Comparison of ENCODE assay signal across 16 cellular contexts in genomic region chr17:77607606-77608005, GRCh38.
DNase-seq lines count a peak whose midpoint lies in the region; TF ChIP-seq lines count a peak whose summit lies in the region.
"Had no signal": no experiment of that assay in that cellular context is flagged by ENCODE, and none has a peak within 500 bp of the region (broad histone marks: within the 10 kb centered on the region; RNA-seq: fewer than 3 reads in every experiment).

No MANE protein-coding gene starts in this region.

- H3K4me1 ChIP-seq in neuronal stem cell (ENCODE audit: control insufficient read depth in 2 of 2, insufficient read depth in 1 of 2, low read depth in 1 of 2, low read length in 2 of 2) (peaks cover 0 to 3% of the 10 kb centered on the region in 2 donors), hepatocyte (ENCODE audit: insufficient read depth) (peaks cover 24% of the 10 kb centered on the region)
- H3K4me1 ChIP-seq: A549 had no signal

- no peaks in the 10 kb centered on the region for H3K9me2 ChIP-seq in hepatocyte (replicated peaks; ENCODE audit: insufficient read depth)

- DNase-seq in activated naive CD4-positive, alpha-beta T cell treated with anti-CD3 and anti-CD28 coated beads, Interleukin-2, amount 10 ng/mL, durations not matched to agents 7 days and 5 days = no peak
- no peak for DNase-seq in activated naive CD4-positive, alpha-beta T cell treated with anti-CD3 and anti-CD28 coated beads for 36 hours
- peak; percentile 25 for DNase-seq in activated CD8-positive, alpha-beta memory T cell treated with anti-CD3 and anti-CD28 coated beads, Interleukin-2, amount 50 U/mL, for 48 hours
- no peak for DNase-seq in neuronal stem cell (ENCODE audit: low spot score)
- no peak for DNase-seq in hepatocyte (ENCODE audit: low spot score)
- no peak for DNase-seq in amygdala (lab: John Stamatoyannopoulos, UW)
- no peak for DNase-seq in ureter (ENCODE audit: low spot score)
- DNase-seq: CD4-positive, alpha-beta memory T cell; GF-D8; NCI-H1417 treated with DMSO at 0.1 percent for 48 hours; NCI-H187 treated with DMSO at 0.1 percent for 48 hours; NCI-H226; NCI-H524 treated with DMSO at 0.1 percent for 48 hours had no signal

- peak overlapping the region; percentile 38 for H2BK120ac ChIP-seq in neuronal stem cell (ENCODE audit: low read depth, low read length)

- no peak overlapping the region for H3K4me3 Mint-ChIP-seq in activated naive CD4-positive, alpha-beta T cell treated with anti-CD3 and anti-CD28 coated beads, Interleukin-2, amount 10 ng/mL, durations not matched to agents 7 days and 5 days
- H3K4me3 Mint-ChIP-seq in activated naive CD4-positive, alpha-beta T cell treated with anti-CD3 and anti-CD28 coated beads for 36 hours = no peak overlapping the region
- H3K4me3 Mint-ChIP-seq: H9 had no signal

- peak overlapping the region; percentile 4 for H3K27ac Mint-ChIP-seq in activated naive CD4-positive, alpha-beta T cell treated with anti-CD3 and anti-CD28 coated beads, Interleukin-2, amount 10 ng/mL, durations not matched to agents 7 days and 5 days
- H3K27ac Mint-ChIP-seq in activated naive CD4-positive, alpha-beta T cell treated with anti-CD3 and anti-CD28 coated beads for 36 hours = no peak overlapping the region
- H3K27ac Mint-ChIP-seq: H9 had no signal

- H3K79me1 ChIP-seq in neuronal stem cell (ENCODE audit: low read depth, low read length) = no peaks in the 10 kb centered on the region

- CTCF ChIA-PET in activated naive CD4-positive, alpha-beta T cell treated with anti-CD3 and anti-CD28 coated beads, Interleukin-2, amount 10 ng/mL, durations not matched to agents 7 days and 5 days (lab: Charles Lee) = no interaction called here
- CTCF ChIA-PET in activated naive CD4-positive, alpha-beta T cell treated with anti-CD3 and anti-CD28 coated beads for 36 hours (lab: Charles Lee) = no interaction called here

- H4K20me1 ChIP-seq in hepatocyte (ENCODE audit: insufficient read depth, poor library complexity, severe bottlenecking) = no peaks in the 10 kb centered on the region

- H2AFZ ChIP-seq in neuronal stem cell (ENCODE audit: low read length) (no peak overlapping the region), hepatocyte (no peak overlapping the region)

- H3K9me3 ChIP-seq in neuronal stem cell (replicated peaks in 1 of 2; ENCODE audit: control insufficient read depth in 2 of 2, insufficient read depth in 1 of 2, low read depth in 1 of 2, low read length in 2 of 2) (no peaks in the 10 kb centered on the region), hepatocyte (ENCODE audit: low read depth) (no peaks in the 10 kb centered on the region)
- H3K9me3 ChIP-seq: A549 had no signal

- WGBS in neuronal stem cell (ENCODE audit: extremely low coverage in 2 of 2, insufficient read length in 2 of 2, insufficient replicate concordance in 1 of 2), 2 donors = no CpG with 5 or more reads among the region's 8 CpGs
- WGBS in hepatocyte (ENCODE audit: low lambda C conversion rate, missing lambda C conversion rate) = 95% methylated on average over 8 of the region's 8 CpGs

- no peak overlapping the region for H3K4ac ChIP-seq in neuronal stem cell (ENCODE audit: low read length)

- H3K27me3 ChIP-seq in neuronal stem cell (ENCODE audit: control insufficient read depth in 3 of 3, insufficient read depth in 3 of 3, low read depth in 1 of 3, low read length in 3 of 3) (peaks cover 0 to 12% (median 0%) of the 10 kb centered on the region in 3 experiments), hepatocyte (no peaks in the 10 kb centered on the region)

- H3K4me1 Mint-ChIP-seq in activated naive CD4-positive, alpha-beta T cell treated with anti-CD3 and anti-CD28 coated beads, Interleukin-2, amount 10 ng/mL, durations not matched to agents 7 days and 5 days = peaks cover 32% of the 10 kb centered on the region
- peaks cover 25% of the 10 kb centered on the region for H3K4me1 Mint-ChIP-seq in activated naive CD4-positive, alpha-beta T cell treated with anti-CD3 and anti-CD28 coated beads for 36 hours (ENCODE audit: low read depth)
- H3K4me1 Mint-ChIP-seq: H9 had no signal

- no peak overlapping the region for H3K9ac ChIP-seq in neuronal stem cell (ENCODE audit: low read depth, low read length, poor library complexity)

- no peak overlapping the region for H4K91ac ChIP-seq in neuronal stem cell (ENCODE audit: low read depth, low read length, poor library complexity)

- H3K18ac ChIP-seq in neuronal stem cell (ENCODE audit: low read length) = peak overlapping the region; percentile 77

- H3K79me2 ChIP-seq in hepatocyte = no peaks in the 10 kb centered on the region

- H3K36me3 ChIP-seq in neuronal stem cell (replicated peaks in 1 of 2; ENCODE audit: control insufficient read depth in 2 of 2, insufficient read depth in 2 of 2, low read length in 2 of 2) (no peaks in the 10 kb centered on the region), hepatocyte (replicated peaks; ENCODE audit: insufficient read depth, low read depth) (no peaks in the 10 kb centered on the region)

- H3K27me3 Mint-ChIP-seq in activated naive CD4-positive, alpha-beta T cell treated with anti-CD3 and anti-CD28 coated beads, Interleukin-2, amount 10 ng/mL, durations not matched to agents 7 days and 5 days = peaks cover 38% of the 10 kb centered on the region
- H3K27me3 Mint-ChIP-seq in activated naive CD4-positive, alpha-beta T cell treated with anti-CD3 and anti-CD28 coated beads for 36 hours (ENCODE audit: low read depth) = no peaks in the 10 kb centered on the region
- H3K27me3 Mint-ChIP-seq: CD4-positive, alpha-beta memory T cell had no signal

- H2BK5ac ChIP-seq in neuronal stem cell (ENCODE audit: low read length) = no peak overlapping the region

- no peak overlapping the region for H3K14ac ChIP-seq in neuronal stem cell (ENCODE audit: low read length)

- no peaks in the 10 kb centered on the region for H3K36me3 Mint-ChIP-seq in activated naive CD4-positive, alpha-beta T cell treated with anti-CD3 and anti-CD28 coated beads, Interleukin-2, amount 10 ng/mL, durations not matched to agents 7 days and 5 days
- no peaks in the 10 kb centered on the region for H3K36me3 Mint-ChIP-seq in activated naive CD4-positive, alpha-beta T cell treated with anti-CD3 and anti-CD28 coated beads for 36 hours (ENCODE audit: low read depth)
- H3K36me3 Mint-ChIP-seq: CD4-positive, alpha-beta memory T cell; IgD-negative memory B cell had no signal

- TF ChIP-seq CTCF in hepatocyte (IDR thresholded peaks at IDR 0.05; ENCODE audit: poor library complexity) = no peak

- H3K4me2 ChIP-seq in neuronal stem cell (ENCODE audit: insufficient read depth, low read length, poor library complexity, severe bottlenecking) = no peak overlapping the region
- no peak overlapping the region for H3K4me2 ChIP-seq in hepatocyte
- H3K4me2 ChIP-seq: A549 had no signal

- H3K4me3 ChIP-seq in neuronal stem cell (ENCODE audit: low read length in 2 of 2) (no peak overlapping the region), hepatocyte (no peak overlapping the region)
- H3K4me3 ChIP-seq: A549 had no signal

- H3K23ac ChIP-seq in neuronal stem cell (ENCODE audit: low read depth, low read length, poor library complexity) = no peak overlapping the region

- no peak overlapping the region for H4K8ac ChIP-seq in neuronal stem cell (ENCODE audit: low read depth, low read length)

- no peaks in the 10 kb centered on the region for H3K9me3 Mint-ChIP-seq in activated naive CD4-positive, alpha-beta T cell treated with anti-CD3 and anti-CD28 coated beads, Interleukin-2, amount 10 ng/mL, durations not matched to agents 7 days and 5 days
- H3K9me3 Mint-ChIP-seq in activated naive CD4-positive, alpha-beta T cell treated with anti-CD3 and anti-CD28 coated beads for 36 hours = no peaks in the 10 kb centered on the region
- H3K9me3 Mint-ChIP-seq: H9 had no signal

- H3K27ac ChIP-seq in neuronal stem cell (replicated peaks; ENCODE audit: low read length) (no peak overlapping the region), hepatocyte (no peak overlapping the region)
- H3K27ac ChIP-seq: A549 had no signal

- H2AK5ac ChIP-seq in neuronal stem cell (ENCODE audit: low read depth, low read length) = peak overlapping the region; percentile 59

- peak overlapping the region; percentile 32 for H2BK15ac ChIP-seq in neuronal stem cell (ENCODE audit: low read length)

- intact Hi-C loops in activated naive CD4-positive, alpha-beta T cell treated with anti-CD3 and anti-CD28 coated beads for 36 hours (cut with micrococcal nuclease) = no loop called here

- no peak overlapping the region for H2BK12ac ChIP-seq in neuronal stem cell (ENCODE audit: low read length)
